Comparison of ENCODE assay signal across 9 cellular contexts in the genomic region with DNA sequence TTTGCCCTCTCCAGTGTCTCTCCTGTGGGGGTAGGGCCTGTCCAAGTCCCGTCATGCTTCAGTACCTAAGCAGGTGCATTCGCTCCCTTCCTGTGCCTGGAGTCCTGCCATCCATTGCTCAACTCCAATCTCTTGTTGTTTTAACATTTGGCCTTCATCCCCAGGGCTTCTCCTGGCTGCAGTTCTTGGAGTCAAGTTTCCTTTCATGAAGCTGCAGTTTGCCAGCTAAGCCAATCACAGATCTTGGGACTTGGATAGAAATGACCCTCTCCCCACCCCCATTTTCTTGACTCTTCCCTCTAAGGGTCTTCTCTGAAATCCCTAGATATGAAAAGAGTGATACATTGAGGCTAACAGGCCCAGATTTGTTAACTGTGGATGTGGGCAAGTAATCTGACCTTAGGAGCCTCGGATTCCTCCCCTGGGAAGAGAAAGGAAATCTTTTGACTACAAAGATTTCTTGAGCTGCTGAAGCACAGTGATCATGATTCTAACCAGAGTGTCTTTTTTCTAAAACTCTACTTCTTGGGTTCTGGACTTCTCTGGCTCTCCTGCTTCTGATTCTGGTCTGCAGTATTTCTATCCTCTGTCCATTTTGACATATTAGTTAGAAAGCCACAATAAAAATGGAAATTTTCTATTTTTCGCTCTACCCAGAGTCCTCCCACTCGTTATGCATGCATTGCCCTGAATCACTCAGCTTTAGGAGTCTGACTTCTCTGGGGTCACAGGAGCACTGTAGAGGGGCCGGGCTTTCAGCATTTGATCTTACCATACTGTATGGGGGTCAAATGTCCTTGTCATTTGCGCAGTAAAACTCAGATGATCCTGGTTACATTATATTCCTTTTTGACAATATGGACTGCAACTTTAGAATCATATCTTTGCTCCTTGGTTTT.
DNase-seq lines count a peak whose midpoint lies in the region; ATAC-seq and TF ChIP-seq lines count a peak whose summit lies in the region.
"Had no signal": no experiment of that assay in that cellular context is flagged by ENCODE, and none has a peak within 500 bp of the region (broad histone marks: within the 10 kb centered on the region; RNA-seq: fewer than 3 reads in every experiment).

No MANE protein-coding gene starts in this region.

- 52 to 58% (median 55%) methylated on average over 7 of the region's 7 CpGs for WGBS in stomach, 5 donors

- peak; percentile 30 for TF ChIP-seq RAD21 in Ishikawa (IDR thresholded peaks at IDR 0.05; ENCODE audit: low read depth)

- H3K9me3 ChIP-seq in stomach = no peaks in the 10 kb centered on the region
- no peaks in the 10 kb centered on the region for H3K9me3 ChIP-seq in A673 (ENCODE audit: low read depth, low read length, poor library complexity, severe bottlenecking)

- peak; percentile 3 for DNase-seq in RPMI8226
- DNase-seq in iPS-NIHi11 (ENCODE audit: low spot score) = peak; percentile 74
- DNase-seq in stomach = peak; percentile 94
- DNase-seq in activated T-cell treated with anti-CD3 and anti-CD28 coated beads, Interleukin-2, amount 50 U/mL, for 72 hours = no peak
- no peak for DNase-seq in A673 (ENCODE audit: low spot score)
- DNase-seq in activated T-cell treated with anti-CD3 and anti-CD28 coated beads, Interleukin-2, amount 50 U/mL, for 1 hour = no peak
- DNase-seq in NCI-H82 (lab: John Stamatoyannopoulos, UW) = no peak
- DNase-seq: stimulated activated naive CD4-positive, alpha-beta T cell had no signal

- peaks cover 12 to 26% (median 23%) of the 10 kb centered on the region in 4 donors for H3K4me1 ChIP-seq in stomach
- H3K4me1 ChIP-seq in A673 (ENCODE audit: insufficient read depth, low read length, poor library complexity, severe bottlenecking) = peaks cover 9% of the 10 kb centered on the region

- H3K36me3 ChIP-seq in stomach = no peaks in the 10 kb centered on the region
- H3K36me3 ChIP-seq in A673 (ENCODE audit: insufficient read depth, low read length, poor library complexity, severe bottlenecking) = no peaks in the 10 kb centered on the region

- H3K4me1 Mint-ChIP-seq in activated T-cell treated with anti-CD3 and anti-CD28 coated beads, Interleukin-2, amount 50 U/mL, for 72 hours (ENCODE audit: low read depth) = no peaks in the 10 kb centered on the region

- H3K4me3 ChIP-seq in stomach (no peak overlapping the region), A673 (ENCODE audit: low read depth, low read length, poor library complexity, severe bottlenecking) (no peak overlapping the region)

- intact Hi-C loops in stomach (cut with DNase I; ENCODE audit: low total_unique reads) (no loop called here), A673 (cut with micrococcal nuclease; ENCODE audit: unreplicated experiment) (no loop called here)

- no peaks in the 10 kb centered on the region for H3K27me3 Mint-ChIP-seq in activated T-cell treated with anti-CD3 and anti-CD28 coated beads, Interleukin-2, amount 50 U/mL, for 72 hours (ENCODE audit: low read depth)

- ATAC-seq in activated T-cell treated with anti-CD3 and anti-CD28 coated beads, Interleukin-2, amount 50 U/mL, for 72 hours (replicated peaks in 1 of 2) = no peak

- no peak for TF ChIP-seq POLR2A in stomach (IDR thresholded peaks at IDR 0.05)

- BruUV-seq in A673 (replicated peaks; lab: Mats Ljungman, UMichigan) = no TSS peak

- TF ChIP-seq EP300 in Ishikawa (IDR thresholded peaks at IDR 0.05; ENCODE audit: borderline replicate concordance) (peak; percentile 89), stomach (IDR thresholded peaks at IDR 0.05) (no peak)

- CTCF ChIA-PET in A673 (lab: Charles Lee) = no interaction called here

- no peak for TF ChIP-seq CTCF in stomach (IDR thresholded peaks at IDR 0.05)
- TF ChIP-seq CTCF in A673 (conservative IDR thresholded peaks at IDR 0.05; ENCODE audit: low read depth, low read length) = no peak

- no peaks in the 10 kb centered on the region for H3K36me3 Mint-ChIP-seq in activated T-cell treated with anti-CD3 and anti-CD28 coated beads, Interleukin-2, amount 50 U/mL, for 72 hours (ENCODE audit: insufficient read depth in 2 of 2)

- H3K27ac Mint-ChIP-seq in activated T-cell treated with anti-CD3 and anti-CD28 coated beads, Interleukin-2, amount 50 U/mL, for 72 hours = no peak overlapping the region

- no peak overlapping the region for H3K4me3 Mint-ChIP-seq in activated T-cell treated with anti-CD3 and anti-CD28 coated beads, Interleukin-2, amount 50 U/mL, for 72 hours

- H3K27ac ChIP-seq in stomach = peak overlapping the region; percentile 28 to 66 (median 58)
- no peak overlapping the region for H3K27ac ChIP-seq in A673 (ENCODE audit: low read depth, low read length, poor library complexity, severe bottlenecking)

- POLR2A ChIA-PET in A673 (lab: Charles Lee; ENCODE audit: low non-redundant PET) = interaction anchor here (0.6 kb wide), 2 partner anchors 62 to 315 kb away, joined by 3 to 9 read pairs; no protein-coding TSS in a partner anchor

- H3K27me3 ChIP-seq in stomach (no peaks in the 10 kb centered on the region), A673 (replicated peaks; ENCODE audit: insufficient read depth, low read depth, low read length, poor library complexity) (no peaks in the 10 kb centered on the region)

- H3K9me3 Mint-ChIP-seq in activated T-cell treated with anti-CD3 and anti-CD28 coated beads, Interleukin-2, amount 50 U/mL, for 72 hours = no peaks in the 10 kb centered on the region

TF ChIP-seq in Ishikawa, 13 proteins besides CTCF, POLR2A, EP300 and RAD21:
- TF ChIP-seq YY1 (IDR thresholded peaks at IDR 0.05; ENCODE audit: low read depth) (peak; percentile 17; the same call in 1 of the 2 replicates), EGR1 (IDR thresholded peaks at IDR 0.05) (no peak), CREB1 (IDR thresholded peaks at IDR 0.05; ENCODE audit: low read depth) (no peak), TCF12 (IDR thresholded peaks at IDR 0.05; ENCODE audit: low read depth) (peak; percentile 99), NFIC (IDR thresholded peaks at IDR 0.05) (peak; percentile 99), ZBTB7A (IDR thresholded peaks at IDR 0.05; ENCODE audit: low read depth) (no peak), TEAD4 (IDR thresholded peaks at IDR 0.05) (peak; percentile 78), CEBPB (IDR thresholded peaks at IDR 0.05) (peak; percentile 100), FOXM1 (IDR thresholded peaks at IDR 0.05; ENCODE audit: borderline replicate concordance, low read depth) (peak; percentile 65; the same call in 1 of the 2 replicates)
- TF ChIP-seq, protein P1, sequence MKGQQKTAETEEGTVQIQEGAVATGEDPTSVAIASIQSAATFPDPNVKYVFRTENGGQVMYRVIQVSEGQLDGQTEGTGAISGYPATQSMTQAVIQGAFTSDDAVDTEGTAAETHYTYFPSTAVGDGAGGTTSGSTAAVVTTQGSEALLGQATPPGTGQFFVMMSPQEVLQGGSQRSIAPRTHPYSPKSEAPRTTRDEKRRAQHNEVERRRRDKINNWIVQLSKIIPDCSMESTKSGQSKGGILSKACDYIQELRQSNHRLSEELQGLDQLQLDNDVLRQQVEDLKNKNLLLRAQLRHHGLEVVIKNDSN (IDR thresholded peaks at IDR 0.05) = peak; percentile 41; the same call in 1 of the 2 replicates
- TF ChIP-seq, protein P2, sequence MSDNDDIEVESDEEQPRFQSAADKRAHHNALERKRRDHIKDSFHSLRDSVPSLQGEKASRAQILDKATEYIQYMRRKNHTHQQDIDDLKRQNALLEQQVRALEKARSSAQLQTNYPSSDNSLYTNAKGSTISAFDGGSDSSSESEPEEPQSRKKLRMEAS (IDR thresholded peaks at IDR 0.05) = peak; percentile 72

Comparison
In these comparisons a context has a peak if more than half of its experiments do, and no peak if none do; other contexts are left out.
1. DNase-seq: peak in RPMI8226 (single experiment), iPS-NIHi11 (single experiment) and stomach (single experiment); none in activated T-cell treated with anti-CD3 and anti-CD28 coated beads, Interleukin-2, amount 50 U/mL, for 72 hours (0 of 2), A673 (single experiment), activated T-cell treated with anti-CD3 and anti-CD28 coated beads, Interleukin-2, amount 50 U/mL, for 1 hour (single experiment) and NCI-H82 (single experiment).